2 cellular contexts compared by ENCODE assay signal in the genomic region with DNA sequence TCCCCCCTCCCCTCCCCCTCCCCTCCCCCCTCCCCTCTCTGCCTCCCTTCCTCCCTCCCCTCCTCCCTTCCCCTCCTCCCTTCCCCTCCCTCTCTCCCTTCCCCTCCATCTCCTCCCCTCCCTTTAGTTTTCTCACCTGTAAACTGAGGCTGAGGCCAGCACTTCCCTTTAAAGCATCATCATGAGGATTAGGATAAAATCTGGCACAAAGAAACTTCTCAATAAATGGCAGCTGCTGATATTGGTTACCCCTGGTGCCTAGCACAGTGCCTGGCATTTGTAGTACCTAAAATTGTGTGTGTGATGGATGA.
TF ChIP-seq lines count a peak whose summit lies in the region.

No MANE protein-coding gene starts in this region.

TF ChIP-seq in GM23338, 12 proteins besides CTCF, POLR2A, EP300 and RAD21 (continued from another document):
- TF ChIP-seq, protein P1, sequence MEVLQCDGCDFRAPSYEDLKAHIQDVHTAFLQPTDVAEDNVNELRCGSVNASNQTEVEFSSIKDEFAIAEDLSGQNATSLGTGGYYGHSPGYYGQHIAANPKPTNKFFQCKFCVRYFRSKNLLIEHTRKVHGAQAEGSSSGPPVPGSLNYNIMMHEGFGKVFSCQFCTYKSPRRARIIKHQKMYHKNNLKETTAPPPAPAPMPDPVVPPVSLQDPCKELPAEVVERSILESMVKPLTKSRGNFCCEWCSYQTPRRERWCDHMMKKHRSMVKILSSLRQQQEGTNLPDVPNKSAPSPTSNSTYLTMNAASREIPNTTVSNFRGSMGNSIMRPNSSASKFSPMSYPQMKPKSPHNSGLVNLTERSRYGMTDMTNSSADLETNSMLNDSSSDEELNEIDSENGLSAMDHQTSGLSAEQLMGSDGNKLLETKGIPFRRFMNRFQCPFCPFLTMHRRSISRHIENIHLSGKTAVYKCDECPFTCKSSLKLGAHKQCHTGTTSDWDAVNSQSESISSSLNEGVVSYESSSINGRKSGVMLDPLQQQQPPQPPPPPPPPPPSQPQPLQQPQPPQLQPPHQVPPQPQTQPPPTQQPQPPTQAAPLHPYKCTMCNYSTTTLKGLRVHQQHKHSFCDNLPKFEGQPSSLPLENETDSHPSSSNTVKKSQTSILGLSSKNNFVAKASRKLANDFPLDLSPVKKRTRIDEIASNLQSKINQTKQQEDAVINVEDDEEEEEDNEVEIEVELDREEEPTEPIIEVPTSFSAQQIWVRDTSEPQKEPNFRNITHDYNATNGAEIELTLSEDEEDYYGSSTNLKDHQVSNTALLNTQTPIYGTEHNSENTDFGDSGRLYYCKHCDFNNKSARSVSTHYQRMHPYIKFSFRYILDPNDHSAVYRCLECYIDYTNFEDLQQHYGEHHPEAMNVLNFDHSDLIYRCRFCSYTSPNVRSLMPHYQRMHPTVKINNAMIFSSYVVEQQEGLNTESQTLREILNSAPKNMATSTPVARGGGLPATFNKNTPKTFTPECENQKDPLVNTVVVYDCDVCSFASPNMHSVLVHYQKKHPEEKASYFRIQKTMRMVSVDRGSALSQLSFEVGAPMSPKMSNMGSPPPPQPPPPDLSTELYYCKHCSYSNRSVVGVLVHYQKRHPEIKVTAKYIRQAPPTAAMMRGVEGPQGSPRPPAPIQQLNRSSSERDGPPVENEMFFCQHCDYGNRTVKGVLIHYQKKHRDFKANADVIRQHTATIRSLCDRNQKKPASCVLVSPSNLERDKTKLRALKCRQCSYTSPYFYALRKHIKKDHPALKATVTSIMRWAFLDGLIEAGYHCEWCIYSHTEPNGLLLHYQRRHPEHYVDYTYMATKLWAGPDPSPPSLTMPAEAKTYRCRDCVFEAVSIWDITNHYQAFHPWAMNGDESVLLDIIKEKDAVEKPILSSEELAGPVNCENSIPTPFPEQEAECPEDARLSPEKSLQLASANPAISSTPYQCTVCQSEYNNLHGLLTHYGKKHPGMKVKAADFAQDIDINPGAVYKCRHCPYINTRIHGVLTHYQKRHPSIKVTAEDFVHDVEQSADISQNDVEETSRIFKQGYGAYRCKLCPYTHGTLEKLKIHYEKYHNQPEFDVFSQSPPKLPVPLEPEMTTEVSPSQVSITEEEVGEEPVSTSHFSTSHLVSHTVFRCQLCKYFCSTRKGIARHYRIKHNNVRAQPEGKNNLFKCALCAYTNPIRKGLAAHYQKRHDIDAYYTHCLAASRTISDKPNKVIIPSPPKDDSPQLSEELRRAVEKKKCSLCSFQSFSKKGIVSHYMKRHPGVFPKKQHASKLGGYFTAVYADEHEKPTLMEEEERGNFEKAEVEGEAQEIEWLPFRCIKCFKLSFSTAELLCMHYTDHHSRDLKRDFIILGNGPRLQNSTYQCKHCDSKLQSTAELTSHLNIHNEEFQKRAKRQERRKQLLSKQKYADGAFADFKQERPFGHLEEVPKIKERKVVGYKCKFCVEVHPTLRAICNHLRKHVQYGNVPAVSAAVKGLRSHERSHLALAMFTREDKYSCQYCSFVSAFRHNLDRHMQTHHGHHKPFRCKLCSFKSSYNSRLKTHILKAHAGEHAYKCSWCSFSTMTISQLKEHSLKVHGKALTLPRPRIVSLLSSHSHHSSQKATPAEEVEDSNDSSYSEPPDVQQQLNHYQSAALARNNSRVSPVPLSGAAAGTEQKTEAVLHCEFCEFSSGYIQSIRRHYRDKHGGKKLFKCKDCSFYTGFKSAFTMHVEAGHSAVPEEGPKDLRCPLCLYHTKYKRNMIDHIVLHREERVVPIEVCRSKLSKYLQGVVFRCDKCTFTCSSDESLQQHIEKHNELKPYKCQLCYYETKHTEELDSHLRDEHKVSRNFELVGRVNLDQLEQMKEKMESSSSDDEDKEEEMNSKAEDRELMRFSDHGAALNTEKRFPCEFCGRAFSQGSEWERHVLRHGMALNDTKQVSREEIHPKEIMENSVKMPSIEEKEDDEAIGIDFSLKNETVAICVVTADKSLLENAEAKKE (CRISPR knock-in tag; IDR thresholded peaks at IDR 0.05) = no peak
- TF ChIP-seq JUNB (IDR thresholded peaks at IDR 0.05; ENCODE audit: unreplicated experiment) = no peak
- no peak for TF ChIP-seq CREB1 (CRISPR knock-in tag; IDR thresholded peaks at IDR 0.05; ENCODE audit: low read depth)
- TF ChIP-seq NANOG (IDR thresholded peaks at IDR 0.05; ENCODE audit: borderline replicate concordance) = no peak
- TF ChIP-seq, protein P2, sequence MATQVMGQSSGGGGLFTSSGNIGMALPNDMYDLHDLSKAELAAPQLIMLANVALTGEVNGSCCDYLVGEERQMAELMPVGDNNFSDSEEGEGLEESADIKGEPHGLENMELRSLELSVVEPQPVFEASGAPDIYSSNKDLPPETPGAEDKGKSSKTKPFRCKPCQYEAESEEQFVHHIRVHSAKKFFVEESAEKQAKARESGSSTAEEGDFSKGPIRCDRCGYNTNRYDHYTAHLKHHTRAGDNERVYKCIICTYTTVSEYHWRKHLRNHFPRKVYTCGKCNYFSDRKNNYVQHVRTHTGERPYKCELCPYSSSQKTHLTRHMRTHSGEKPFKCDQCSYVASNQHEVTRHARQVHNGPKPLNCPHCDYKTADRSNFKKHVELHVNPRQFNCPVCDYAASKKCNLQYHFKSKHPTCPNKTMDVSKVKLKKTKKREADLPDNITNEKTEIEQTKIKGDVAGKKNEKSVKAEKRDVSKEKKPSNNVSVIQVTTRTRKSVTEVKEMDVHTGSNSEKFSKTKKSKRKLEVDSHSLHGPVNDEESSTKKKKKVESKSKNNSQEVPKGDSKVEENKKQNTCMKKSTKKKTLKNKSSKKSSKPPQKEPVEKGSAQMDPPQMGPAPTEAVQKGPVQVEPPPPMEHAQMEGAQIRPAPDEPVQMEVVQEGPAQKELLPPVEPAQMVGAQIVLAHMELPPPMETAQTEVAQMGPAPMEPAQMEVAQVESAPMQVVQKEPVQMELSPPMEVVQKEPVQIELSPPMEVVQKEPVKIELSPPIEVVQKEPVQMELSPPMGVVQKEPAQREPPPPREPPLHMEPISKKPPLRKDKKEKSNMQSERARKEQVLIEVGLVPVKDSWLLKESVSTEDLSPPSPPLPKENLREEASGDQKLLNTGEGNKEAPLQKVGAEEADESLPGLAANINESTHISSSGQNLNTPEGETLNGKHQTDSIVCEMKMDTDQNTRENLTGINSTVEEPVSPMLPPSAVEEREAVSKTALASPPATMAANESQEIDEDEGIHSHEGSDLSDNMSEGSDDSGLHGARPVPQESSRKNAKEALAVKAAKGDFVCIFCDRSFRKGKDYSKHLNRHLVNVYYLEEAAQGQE (IDR thresholded peaks at IDR 0.05; ENCODE audit: unreplicated experiment) = no peak
- TF ChIP-seq POLR2AphosphoS5 (IDR thresholded peaks at IDR 0.05; ENCODE audit: low read depth) = no peak
- TF ChIP-seq STAT1 (IDR thresholded peaks at IDR 0.05; ENCODE audit: unreplicated experiment) = no peak
- TF ChIP-seq, protein P3, sequence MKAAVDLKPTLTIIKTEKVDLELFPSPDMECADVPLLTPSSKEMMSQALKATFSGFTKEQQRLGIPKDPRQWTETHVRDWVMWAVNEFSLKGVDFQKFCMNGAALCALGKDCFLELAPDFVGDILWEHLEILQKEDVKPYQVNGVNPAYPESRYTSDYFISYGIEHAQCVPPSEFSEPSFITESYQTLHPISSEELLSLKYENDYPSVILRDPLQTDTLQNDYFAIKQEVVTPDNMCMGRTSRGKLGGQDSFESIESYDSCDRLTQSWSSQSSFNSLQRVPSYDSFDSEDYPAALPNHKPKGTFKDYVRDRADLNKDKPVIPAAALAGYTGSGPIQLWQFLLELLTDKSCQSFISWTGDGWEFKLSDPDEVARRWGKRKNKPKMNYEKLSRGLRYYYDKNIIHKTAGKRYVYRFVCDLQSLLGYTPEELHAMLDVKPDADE (IDR thresholded peaks at IDR 0.05) = no peak
- TF ChIP-seq EZH2 (IDR thresholded peaks at IDR 0.05; ENCODE audit: low read depth, unreplicated experiment) = no peak

TF ChIP-seq in IMR-90, 13 proteins besides CTCF, POLR2A, EP300 and RAD21 (continued from another document):
- TF ChIP-seq, protein P4, sequence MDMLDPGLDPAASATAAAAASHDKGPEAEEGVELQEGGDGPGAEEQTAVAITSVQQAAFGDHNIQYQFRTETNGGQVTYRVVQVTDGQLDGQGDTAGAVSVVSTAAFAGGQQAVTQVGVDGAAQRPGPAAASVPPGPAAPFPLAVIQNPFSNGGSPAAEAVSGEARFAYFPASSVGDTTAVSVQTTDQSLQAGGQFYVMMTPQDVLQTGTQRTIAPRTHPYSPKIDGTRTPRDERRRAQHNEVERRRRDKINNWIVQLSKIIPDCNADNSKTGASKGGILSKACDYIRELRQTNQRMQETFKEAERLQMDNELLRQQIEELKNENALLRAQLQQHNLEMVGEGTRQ (IDR thresholded peaks at IDR 0.05; ENCODE audit: low read depth, low read length) = no peak
- TF ChIP-seq SMC3 (IDR thresholded peaks at IDR 0.05; ENCODE audit: low read depth, low read length) (no peak), FOS (IDR thresholded peaks at IDR 0.05; ENCODE audit: low read depth, low read length) (no peak), RFX5 (IDR thresholded peaks at IDR 0.05; ENCODE audit: low read depth, low read length) (no peak), CHD1 (IDR thresholded peaks at IDR 0.05; ENCODE audit: low read depth, low read length) (no peak), MAZ (IDR thresholded peaks at IDR 0.05; ENCODE audit: borderline replicate concordance, low read depth, low read length) (no peak), CEBPB (IDR thresholded peaks at IDR 0.05; ENCODE audit: low read depth, low read length) (no peak), RCOR1 (IDR thresholded peaks at IDR 0.05; ENCODE audit: insufficient replicate concordance, low read length) (no peak), MXI1 (IDR thresholded peaks at IDR 0.05; ENCODE audit: borderline replicate concordance, low read depth, low read length) (no peak)
